ENCODE assay signal across 15 cellular contexts in the genomic region with DNA sequence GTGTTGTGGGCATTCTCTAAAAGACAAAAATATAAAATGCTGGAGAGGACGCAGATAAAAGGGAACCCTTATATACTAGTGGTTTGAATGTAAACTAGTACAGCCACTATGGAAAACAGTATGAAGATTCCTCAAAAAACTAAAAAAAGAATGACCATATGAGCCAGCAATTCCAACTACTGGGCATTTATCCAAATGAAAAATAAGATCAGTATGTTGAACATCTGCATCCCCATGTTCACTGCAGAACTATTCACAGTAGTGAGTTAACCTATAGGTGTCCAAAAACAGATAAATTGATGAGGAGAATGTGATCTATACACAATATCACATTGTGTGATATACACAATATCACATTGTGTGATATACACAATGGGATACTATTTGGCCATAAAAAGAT.
"Had no signal": no experiment of that assay in that cellular context is flagged by ENCODE, and none has a peak within 500 bp of the region (broad histone marks: within the 10 kb centered on the region; RNA-seq: fewer than 3 reads in every experiment).

No MANE protein-coding gene starts in this region.

- H3K4me3 Mint-ChIP-seq: activated T-cell treated with anti-CD3 and anti-CD28 coated beads, Interleukin-2, amount 50 U/mL, for 24 hours; brain; endodermal cell; nephron had no signal

- H3K36me3 Mint-ChIP-seq: brain had no signal

- H3K4me3 ChIP-seq: gastroesophageal sphincter, left ventricle myocardium inferior had no signal

- H3K27me3 ChIP-seq: gastroesophageal sphincter had no signal

- H3K4me1 ChIP-seq: gastroesophageal sphincter, left ventricle myocardium inferior had no signal

- H3K36me3 ChIP-seq: gastroesophageal sphincter, left ventricle myocardium inferior had no signal

- H3K27ac ChIP-seq: gastroesophageal sphincter, left ventricle myocardium inferior had no signal

- H3K9me3 ChIP-seq: gastroesophageal sphincter, left ventricle myocardium inferior had no signal

- FAIRE-seq: keratinocyte had no signal

- H3K9me3 Mint-ChIP-seq: brain, endodermal cell, nephron had no signal

- H3K27me3 Mint-ChIP-seq: activated T-cell treated with anti-CD3 and anti-CD28 coated beads, Interleukin-2, amount 50 U/mL, for 24 hours had no signal

- ATAC-seq: gastroesophageal sphincter, sciatic nerve had no signal

- H3K27ac Mint-ChIP-seq: activated T-cell treated with anti-CD3 and anti-CD28 coated beads, Interleukin-2, amount 50 U/mL, for 24 hours; brain; endodermal cell had no signal

- DNase-seq: activated CD4-positive, alpha-beta T cell treated with anti-CD3 and anti-CD28 coated beads, Interleukin-2, amount 50 U/mL, for 4 hours; activated CD4-positive, CD25-positive, alpha-beta regulatory T cell treated with anti-CD3 and anti-CD28 coated beads, Interleukin-2, amount 50 U/mL, for 72 hours; activated T-cell treated with anti-CD3 and anti-CD28 coated beads, Interleukin-2, amount 50 U/mL, for 24 hours; cerebellar nuclear complex; endodermal cell; left ventricle myocardium inferior; mesendoderm; stimulated activated CD4-positive, alpha-beta T cell treated with anti-CD3 and anti-CD28 coated beads, Interleukin-12 subunit alpha, Interleukin-12 subunit beta, amount 100 ng/mL, for 4 hours; stimulated activated naive CD4-positive, alpha-beta T cell treated with Interleukin-2 at 50 U/mL for 16 hours; T-helper 9 cell had no signal
